Comparison of ENCODE assay signal across 15 cellular contexts in genomic region chr17:15479697-15480096, GRCh38. TPM values are rescaled to one million over a fixed set of nuclear protein-coding genes. Genes with fewer than 3 reads are reported as not detected.
DNase-seq lines count a peak whose midpoint lies in the region; ATAC-seq lines count a peak whose summit lies in the region.
"Had no signal": no experiment of that assay in that cellular context is flagged by ENCODE, and none has a peak within 500 bp of the region (broad histone marks: within the 10 kb centered on the region; RNA-seq: fewer than 3 reads in every experiment).

No MANE protein-coding gene starts in this region.

- H3K4me1 ChIP-seq in mesodermal cell (ENCODE audit: control insufficient read depth, insufficient read depth, low read length, poor library complexity, severe bottlenecking), result peaks cover 15% of the 10 kb centered on the region

- H3K36me3 ChIP-seq in mesodermal cell (ENCODE audit: control insufficient read depth, insufficient read depth, low read length), result peaks cover 28% of the 10 kb centered on the region
- H3K36me3 ChIP-seq: cardiac muscle cell, thoracic aorta had no signal

- H3K4me3 ChIP-seq in mesodermal cell (ENCODE audit: extremely low read depth, insufficient read depth, low read length, poor library complexity, severe bottlenecking), result no peak overlapping the region
- H3K4me3 ChIP-seq: cardiac muscle cell, thoracic aorta had no signal

- ATAC-seq in HG02884 (IDR thresholded peaks at IDR 0.05; ENCODE audit: unreplicated experiment) (no peak), HG03565 (IDR thresholded peaks at IDR 0.05; ENCODE audit: unreplicated experiment) (no peak)
- ATAC-seq: activated CD4-positive, alpha-beta T cell treated with anti-CD3 and anti-CD28 coated beads for 36 hours had no signal

- peak overlapping the region; percentile 64 for H3K27ac ChIP-seq in mesodermal cell (ENCODE audit: low read depth, low read length, severe bottlenecking)
- H3K27ac ChIP-seq: cardiac muscle cell, thoracic aorta had no signal

- no peaks in the 10 kb centered on the region for H3K9me3 ChIP-seq in mesodermal cell (ENCODE audit: control insufficient read depth, low read length)
- H3K9me3 ChIP-seq: thoracic aorta had no signal

- DNase-seq in H4 (ENCODE audit: low spot score), result peak; percentile 61
- DNase-seq in M059J (ENCODE audit: low read depth), result peak; percentile 71
- peak; percentile 76 for DNase-seq in dermis blood vessel endothelial cell
- DNase-seq in activated T-cell treated with anti-CD3 and anti-CD28 coated beads, Interleukin-2, amount 50 U/mL, for 1 hour, result no peak
- DNase-seq in activated gamma-delta T cell (lab: John Stamatoyannopoulos, UW), result no peak
- DNase-seq: activated CD4-positive, alpha-beta T cell treated with anti-CD3 and anti-CD28 coated beads for 36 hours; midbrain; NCI-H2081 treated with DMSO at 0.1 percent for 48 hours; SHP77; stimulated activated CD4-positive, alpha-beta T cell treated with anti-CD3 and anti-CD28 coated beads, Interleukin-4, amount 100 ng/mL, for 4 hours had no signal

RNA-seq across cellular contexts. Expression of gene CDRT4, which starts 12.3 kb away (rescaled TPM):
- total RNA-seq in H4 (2014; rRNA removed; shearing (Covaris generic)), result 2.4 TPM in 1 of 2 replicates, not detected in the other
- total RNA-seq in M059J (2014; rRNA removed; shearing (Covaris generic)), result 0.59 TPM in 1 of 2 replicates, not detected in the other
- total RNA-seq in dermis blood vessel endothelial cell, result 0.93 and 1.9 TPM in 2 replicates
- polyA plus RNA-seq in mesodermal cell (2013, experiment 1 of 2), result 8.1 TPM
- 4.8 TPM for polyA plus RNA-seq in mesodermal cell (2013, experiment 2 of 2)

Comparison
In these comparisons a context has a peak if more than half of its experiments do, and no peak if none do; other contexts are left out.
1. DNase-seq: peak in H4 (single experiment), M059J (single experiment) and dermis blood vessel endothelial cell (single experiment); none in activated T-cell treated with anti-CD3 and anti-CD28 coated beads, Interleukin-2, amount 50 U/mL, for 1 hour (single experiment) and activated gamma-delta T cell (single experiment).